ENCODE assay signal across 15 cellular contexts in genomic region chr1:18486195-18486594, GRCh38. TPM values are rescaled to one million over a fixed set of nuclear protein-coding genes. Genes with fewer than 3 reads are reported as not detected.
DNase-seq lines count a peak whose midpoint lies in the region; ATAC-seq, FAIRE-seq and TF ChIP-seq lines count a peak whose summit lies in the region.
"Had no signal": no experiment of that assay in that cellular context is flagged by ENCODE, and none has a peak within 500 bp of the region (broad histone marks: within the 10 kb centered on the region; RNA-seq: fewer than 3 reads in every experiment).

No MANE protein-coding gene starts in this region.

- no peak overlapping the region for H2BK15ac ChIP-seq in mesendoderm (replicated peaks; ENCODE audit: low read depth)

- no peak overlapping the region for H2AK5ac ChIP-seq in mesendoderm (ENCODE audit: low read length)

- no peak overlapping the region for H3K18ac ChIP-seq in mesendoderm (ENCODE audit: low read length)

- H3K27ac ChIP-seq in WERI-Rb-1 = no peak overlapping the region
- H3K27ac ChIP-seq in mesendoderm (ENCODE audit: low read depth, low read length) = no peak overlapping the region
- no peak overlapping the region for H3K27ac ChIP-seq in CD8-positive, alpha-beta T cell (ENCODE audit: low read depth, low read length)
- H3K27ac ChIP-seq: transverse colon had no signal

- intact Hi-C loops in CD8-positive, alpha-beta T cell (cut with DNase I, micrococcal nuclease) = no loop called here

- H4K5ac ChIP-seq in mesendoderm (ENCODE audit: low read length) = no peak overlapping the region

- H3K27me3 ChIP-seq in WERI-Rb-1 (ENCODE audit: insufficient read depth, low read depth, severe bottlenecking) (no peaks in the 10 kb centered on the region), mesendoderm (ENCODE audit: insufficient read depth, low read length, poor library complexity) (no peaks in the 10 kb centered on the region)
- no peaks in the 10 kb centered on the region for H3K27me3 ChIP-seq in CD8-positive, alpha-beta T cell (ENCODE audit: insufficient read depth, low read length)

- no peak overlapping the region for H3K23ac ChIP-seq in mesendoderm (ENCODE audit: low read length)

- H3K9me3 ChIP-seq in WERI-Rb-1 (ENCODE audit: severe bottlenecking) = no peaks in the 10 kb centered on the region
- no peaks in the 10 kb centered on the region for H3K9me3 ChIP-seq in CD8-positive, alpha-beta T cell (ENCODE audit: low read length)
- H3K9me3 ChIP-seq: transverse colon had no signal

- no peak for ATAC-seq in CD8-positive, alpha-beta T cell
- ATAC-seq in HG03565 (IDR thresholded peaks at IDR 0.05; ENCODE audit: unreplicated experiment) (no peak), GM21737 (IDR thresholded peaks at IDR 0.05; ENCODE audit: unreplicated experiment) (no peak)
- ATAC-seq: stimulated activated effector memory CD8-positive, alpha-beta T cell treated with anti-CD3 and anti-CD28 coated beads, Interleukin-12 subunit alpha, Interleukin-12 subunit beta, amount 100 ng/mL, for 72 hours had no signal

- H3K27me3 Mint-ChIP-seq in CD8-positive, alpha-beta T cell (ENCODE audit: low read depth) = peaks cover 7% of the 10 kb centered on the region

- no peak overlapping the region for H3K4me3 ChIP-seq in WERI-Rb-1 (ENCODE audit: low read depth, low read length)
- H3K4me3 ChIP-seq in mesendoderm (ENCODE audit: low read length) = no peak overlapping the region
- H3K4me3 ChIP-seq in CD8-positive, alpha-beta T cell (ENCODE audit: low read depth, low read length) = no peak overlapping the region
- H3K4me3 ChIP-seq: transverse colon had no signal

- FAIRE-seq in GM19239 (lab: Jason Lieb, UNC) = no peak
- FAIRE-seq: G401.6 had no signal

- no peaks in the 10 kb centered on the region for H3K36me3 Mint-ChIP-seq in CD8-positive, alpha-beta T cell
- H3K36me3 Mint-ChIP-seq: stimulated activated effector memory CD8-positive, alpha-beta T cell treated with anti-CD3 and anti-CD28 coated beads, Interleukin-12 subunit alpha, Interleukin-12 subunit beta, amount 100 ng/mL, for 72 hours had no signal

- H3K36me3 ChIP-seq in WERI-Rb-1 (no peaks in the 10 kb centered on the region), mesendoderm (ENCODE audit: control insufficient read depth, insufficient read depth, low read length) (no peaks in the 10 kb centered on the region)
- H3K36me3 ChIP-seq in CD8-positive, alpha-beta T cell (ENCODE audit: insufficient read depth, low read length) = no peaks in the 10 kb centered on the region
- H3K36me3 ChIP-seq: transverse colon had no signal

- H3K9me3 Mint-ChIP-seq in CD8-positive, alpha-beta T cell = no peaks in the 10 kb centered on the region
- H3K9me3 Mint-ChIP-seq: stimulated activated effector memory CD8-positive, alpha-beta T cell treated with anti-CD3 and anti-CD28 coated beads, Interleukin-12 subunit alpha, Interleukin-12 subunit beta, amount 100 ng/mL, for 72 hours had no signal

- DNase-seq in ELF-1 (ENCODE audit: low read depth, low spot score) = peak; percentile 67
- DNase-seq in NAMALWA (ENCODE audit: low spot score) = peak; percentile 35
- peak; percentile 69 for DNase-seq in WERI-Rb-1
- peak; percentile 67 for DNase-seq in mesendoderm
- no peak for DNase-seq in CD8-positive, alpha-beta T cell
- no peak for DNase-seq in GM19239 (ENCODE audit: insufficient read length, low spot score)
- DNase-seq: activated naive CD4-positive, alpha-beta T cell; NCI-H2029; occipital lobe; transverse colon had no signal

- H3K79me1 ChIP-seq in mesendoderm (ENCODE audit: low read length) = no peaks in the 10 kb centered on the region

- no peak overlapping the region for H4K8ac ChIP-seq in mesendoderm (ENCODE audit: low read depth, low read length)

- no peaks in the 10 kb centered on the region for H3K4me1 Mint-ChIP-seq in CD8-positive, alpha-beta T cell (ENCODE audit: low read depth)
- H3K4me1 Mint-ChIP-seq: stimulated activated effector memory CD8-positive, alpha-beta T cell treated with anti-CD3 and anti-CD28 coated beads, Interleukin-12 subunit alpha, Interleukin-12 subunit beta, amount 100 ng/mL, for 72 hours had no signal

- WGBS in mesendoderm (ENCODE audit: extremely low coverage, insufficient coverage, low lambda C conversion rate) = no CpG with 5 or more reads among the region's 7 CpGs

- POLR2A ChIA-PET in CD8-positive, alpha-beta T cell (lab: Charles Lee) = no interaction called here

- no peaks in the 10 kb centered on the region for H3K79me2 ChIP-seq in mesendoderm (ENCODE audit: control insufficient read depth, insufficient read depth, low read length)

- H3K4me1 ChIP-seq in mesendoderm (ENCODE audit: control insufficient read depth, low read depth, low read length) = peaks cover 3% of the 10 kb centered on the region
- no peaks in the 10 kb centered on the region for H3K4me1 ChIP-seq in CD8-positive, alpha-beta T cell (ENCODE audit: insufficient read depth, low read length)

- no peak overlapping the region for H3K27ac Mint-ChIP-seq in CD8-positive, alpha-beta T cell
- H3K27ac Mint-ChIP-seq: stimulated activated effector memory CD8-positive, alpha-beta T cell treated with anti-CD3 and anti-CD28 coated beads, Interleukin-12 subunit alpha, Interleukin-12 subunit beta, amount 100 ng/mL, for 72 hours had no signal

- H3K4me2 ChIP-seq in mesendoderm (ENCODE audit: low read length) = no peak overlapping the region

- no peak overlapping the region for H3K4me3 Mint-ChIP-seq in CD8-positive, alpha-beta T cell
- H3K4me3 Mint-ChIP-seq: stimulated activated effector memory CD8-positive, alpha-beta T cell treated with anti-CD3 and anti-CD28 coated beads, Interleukin-12 subunit alpha, Interleukin-12 subunit beta, amount 100 ng/mL, for 72 hours had no signal

- H3K4ac ChIP-seq in mesendoderm (ENCODE audit: low read depth, low read length) = no peak overlapping the region

- H3K56ac ChIP-seq in mesendoderm (ENCODE audit: low read length) = no peak overlapping the region

- CTCF ChIA-PET in CD8-positive, alpha-beta T cell (lab: Charles Lee) = no interaction called here

- no peak overlapping the region for H2BK5ac ChIP-seq in mesendoderm (ENCODE audit: low read length)

- peak; percentile 84 for TF ChIP-seq CTCF in WERI-Rb-1 (IDR thresholded peaks at IDR 0.05; ENCODE audit: low read depth, low read length)
- no peak for TF ChIP-seq CTCF in CD8-positive, alpha-beta T cell (IDR thresholded peaks at IDR 0.05)

- no peak overlapping the region for H3K9ac ChIP-seq in mesendoderm (ENCODE audit: low read length)

- H2BK120ac ChIP-seq in mesendoderm (ENCODE audit: low read depth, low read length) = no peak overlapping the region

RNA-seq across cellular contexts. Expression of gene KLHDC7A, which starts 5.5 kb away (rescaled TPM):
- polyA plus RNA-seq in mesendoderm (2013, experiment 1 of 2) = 3.8 TPM
- 4.1 TPM for polyA plus RNA-seq in mesendoderm (2013, experiment 2 of 2)
- total RNA-seq in CD8-positive, alpha-beta T cell = not detected
- total RNA-seq: activated CD8-positive, alpha-beta memory T cell treated with anti-CD3 and anti-CD28 coated beads for 36 hours had no signal

Comparison
In these comparisons a context has a peak if more than half of its experiments do, and no peak if none do; other contexts are left out.
1. DNase-seq: peak in ELF-1 (single experiment), NAMALWA (single experiment), WERI-Rb-1 (single experiment) and mesendoderm (single experiment); none in CD8-positive, alpha-beta T cell (0 of 7) and GM19239 (single experiment).